Comparison of ENCODE assay signal across 7 cellular contexts in genomic region chrX:102768984-102769761, GRCh38. TPM values are rescaled to one million over a fixed set of nuclear protein-coding genes. Genes with fewer than 3 reads are reported as not detected.
DNase-seq lines count a peak whose midpoint lies in the region; ATAC-seq, FAIRE-seq and TF ChIP-seq lines count a peak whose summit lies in the region.

No MANE protein-coding gene starts in this region.

- ATAC-seq in GM18508 (IDR thresholded peaks at IDR 0.05; ENCODE audit: insufficient read depth, unreplicated experiment) (peak; percentile 91), HG02943 (IDR thresholded peaks at IDR 0.05; ENCODE audit: low read depth, unreplicated experiment) (peak; percentile 95), K562 (peak; percentile 95), gastrocnemius medialis (peak; percentile 92 to 97)

- no peaks in the 10 kb centered on the region for H4K20me1 ChIP-seq in K562 (replicated peaks; ENCODE audit: control insufficient read depth, insufficient read depth, low read length)

- TF ChIP-seq POLR2A in K562 (conservative IDR thresholded peaks at IDR 0.05) (peak; percentile 86), gastrocnemius medialis (IDR thresholded peaks at IDR 0.05) (peak in 1 of 2 donors; percentile 7)

- H3K9me3 ChIP-seq in K562 (replicated peaks; ENCODE audit: control insufficient read depth, insufficient read depth, low read depth, low read length) (no peaks in the 10 kb centered on the region), iPS DF 6.9 (ENCODE audit: control insufficient read depth, insufficient read depth, low read length) (no peaks in the 10 kb centered on the region), gastrocnemius medialis (no peaks in the 10 kb centered on the region)

- H3K9ac ChIP-seq in K562 (ENCODE audit: insufficient read depth in 1 of 2, low read depth in 2 of 2, low read length in 2 of 2): peak overlapping the region; percentile 90 to 96

- no peak for TF ChIP-seq RAD21 in K562 (CRISPR knock-in tag; conservative IDR thresholded peaks at IDR 0.05 in 1 of 2, IDR thresholded peaks at IDR 0.05 in 1 of 2)

- peak; percentile 94 for FAIRE-seq in K562 (lab: Jason Lieb, UNC)

- H3K27ac ChIP-seq in K562 (ENCODE audit: extremely low read depth, low read depth, low read length) (peak overlapping the region; percentile 78), iPS DF 6.9 (ENCODE audit: low read length) (no peak overlapping the region), gastrocnemius medialis (peak overlapping the region; percentile 44 to 71 (median 50))

- intact Hi-C loops in K562 (cut with micrococcal nuclease): no loop called here
- intact Hi-C loops in gastrocnemius medialis (cut with DNase I; ENCODE audit: low total_unique reads): no loop called here

- no peak for TF ChIP-seq EP300 in K562 (IDR thresholded peaks at IDR 0.05; ENCODE audit: low read length)

- H3K9me1 ChIP-seq in K562 (ENCODE audit: control insufficient read depth, insufficient read depth, low read length): no peaks in the 10 kb centered on the region

- H3K4me2 ChIP-seq in K562 (ENCODE audit: insufficient read depth, low read length): peak overlapping the region; percentile 90

- H3K36me3 ChIP-seq in K562 (ENCODE audit: control insufficient read depth, insufficient read depth, low read length): no peaks in the 10 kb centered on the region
- no peaks in the 10 kb centered on the region for H3K36me3 ChIP-seq in iPS DF 6.9 (ENCODE audit: control insufficient read depth, insufficient read depth, low read length)
- H3K36me3 ChIP-seq in gastrocnemius medialis: no peaks in the 10 kb centered on the region

- DNase-seq in NCI-H187 (lab: John Stamatoyannopoulos, UW) (peak; percentile 73 to 90), T-helper 9 cell (peak; percentile 70), K562 (ENCODE audit: extremely low read depth in 1 of 4, low spot score in 3 of 4) (peak; percentile 81 to 93 (median 83)), iPS DF 6.9 (ENCODE audit: low read depth, low spot score) (peak; percentile 60), gastrocnemius medialis (peak; percentile 52 to 76)

- 1% methylated on average over 22 of the region's 22 CpGs for WGBS in K562 (ENCODE audit: insufficient coverage, low coverage, missing lambda C conversion rate)
- WGBS in iPS DF 6.9 (ENCODE audit: insufficient coverage, insufficient read length): no CpG with 5 or more reads among the region's 22 CpGs

- in situ Hi-C loops in K562 (cut with MboI) (no loop called here), gastrocnemius medialis (cut with MboI; ENCODE audit: low sequenced_read_pairs in 4 of 4) (no loop called here)

- H3K27me3 ChIP-seq in K562 (ENCODE audit: control insufficient read depth in 2 of 2, insufficient read depth in 2 of 2, low read length in 2 of 2) (no peaks in the 10 kb centered on the region), iPS DF 6.9 (ENCODE audit: control insufficient read depth, insufficient read depth, low read length) (no peaks in the 10 kb centered on the region), gastrocnemius medialis (no peaks in the 10 kb centered on the region)

- H3K79me2 ChIP-seq in K562 (ENCODE audit: control insufficient read depth, insufficient read depth, low read length): peaks cover 23% of the 10 kb centered on the region

- POLR2A ChIA-PET in K562 (lab: Yijun Ruan, JAX): no interaction called here

- BruUV-seq in K562 (replicated peaks; lab: Mats Ljungman, UMichigan): TSS peak; percentile 66

- CTCF ChIA-PET in K562 (lab: Yijun Ruan, JAX; ENCODE audit: low intra/inter-chr PET ratio): no interaction called here

- H3K4me3 ChIP-seq in K562: peak overlapping the region; percentile 80
- peak overlapping the region; percentile 94 for H3K4me3 ChIP-seq in iPS DF 6.9 (ENCODE audit: low read length)
- H3K4me3 ChIP-seq in gastrocnemius medialis: peak overlapping the region; percentile 62 to 67 (median 64)

- TF ChIP-seq CTCF in K562 (IDR thresholded peaks at IDR 0.05 in 2 of 3, conservative IDR thresholded peaks at IDR 0.05 in 1 of 3; ENCODE audit: insufficient read depth in 2 of 3, low read depth in 1 of 3, low read length in 3 of 3) (no peak), gastrocnemius medialis (IDR thresholded peaks at IDR 0.05 in 4 of 5, conservative IDR thresholded peaks at IDR 0.05 in 1 of 5) (no peak)

- peak overlapping the region; percentile 99 for H2AFZ ChIP-seq in K562 (ENCODE audit: low read depth, low read length)

- H3K4me1 ChIP-seq in K562 (replicated peaks in 1 of 2; ENCODE audit: control insufficient read depth in 2 of 2, insufficient read depth in 2 of 2, low read length in 2 of 2) (no peaks in the 10 kb centered on the region; a peak in 1 of 5 replicates), iPS DF 6.9 (ENCODE audit: control insufficient read depth, insufficient read depth, low read length) (no peaks in the 10 kb centered on the region), gastrocnemius medialis (peaks cover 0 to 7% of the 10 kb centered on the region in 2 donors)

TF ChIP-seq in K562, 482 proteins besides CTCF, POLR2A, EP300 and RAD21 (continues in another document):
- 0 out of 2 replicates have a peak, but pooled peaks have one; percentile 9 for TF ChIP-seq PKNOX1 (IDR thresholded peaks at IDR 0.05)
- no peak for TF ChIP-seq MLX (CRISPR knock-in tag; conservative IDR thresholded peaks at IDR 0.05)
- TF ChIP-seq PHB (CRISPR knock-in tag; IDR thresholded peaks at IDR 0.05): no peak

RNA-seq across cellular contexts. Expression of gene GPRASP3, which starts 48.6 kb away (rescaled TPM):
- total RNA-seq in K562 (2011; cell fraction: chromatin; rRNA removed; ENCODE audit: low replicate concordance): 0.95 and 1.5 TPM in 2 replicates
- 0.33 and 0.53 TPM in 2 replicates for total RNA-seq in K562 (2011; cell fraction: nucleolus; rRNA removed)
- total RNA-seq in K562 (2011; cell fraction: nucleoplasm; rRNA removed): 0.88 and 2.1 TPM in 2 replicates
- 0.50 and 0.78 TPM in 2 replicates for total RNA-seq in K562 (2014; rRNA removed)
- total RNA-seq in K562 (2014; rRNA removed; fragmentation: Illumina TruSeq; extraction: Trizol): 1.3 and 1.5 TPM in 2 replicates
- total RNA-seq in K562 (2015; rRNA removed; fragmentation: Illumina TruSeq; extraction: Trizol): 1.4 and 1.9 TPM in 2 replicates
- total RNA-seq in K562 (2021): 1.1 and 1.8 TPM in 2 replicates
- 0.24 and 0.96 TPM in 2 replicates for polyA plus RNA-seq in K562 (2011; rRNA removed)
- 0.16 and 0.18 TPM in 2 replicates for polyA plus RNA-seq in K562 (2011; cell fraction: cytosol; rRNA removed)
- polyA plus RNA-seq in K562 (2011; cell fraction: nucleus; rRNA removed): 0.10 and 0.41 TPM in 2 replicates
- polyA plus RNA-seq in K562 (2012): 1.3 and 1.4 TPM in 2 replicates
- 1.1 and 1.2 TPM in 2 replicates for polyA plus RNA-seq in K562 (2014; fragmentation: Illumina TruSeq; extraction: Trizol)
- polyA plus RNA-seq in K562 (2014; fragmentation: Nextera tagmentation; extraction: Ambion mirVana): 1 to 10 TPM in 1 of 2 experiments, under 1 TPM in 1; 0.63 to 1.1 TPM
- 0.66 and 0.77 TPM in 2 replicates for polyA plus RNA-seq in K562 (2014; rRNA removed)
- 1.1 and 1.9 TPM in 2 replicates for polyA minus RNA-seq in K562 (2011; rRNA and poly(A)+ RNA removed)
- polyA minus RNA-seq in K562 (2011; cell fraction: cytosol; rRNA and poly(A)+ RNA removed): 2.2 and 4.5 TPM in 2 replicates
- polyA minus RNA-seq in K562 (2011; cell fraction: nucleus; rRNA and poly(A)+ RNA removed): 0.11 and 0.27 TPM in 2 replicates
- total RNA-seq in gastrocnemius medialis: 1 to 10 TPM; 1.4 to 3.4 (median 2.7) TPM

RNA-seq across cellular contexts. Expression of gene GPRASP2, which starts 56.9 kb away (rescaled TPM):
- total RNA-seq in K562 (2011; cell fraction: chromatin; rRNA removed; ENCODE audit: low replicate concordance): 0.60 and 0.72 TPM in 2 replicates
- 0.53 and 0.67 TPM in 2 replicates for total RNA-seq in K562 (2011; cell fraction: nucleolus; rRNA removed)
- total RNA-seq in K562 (2011; cell fraction: nucleoplasm; rRNA removed): 0.95 and 1.3 TPM in 2 replicates
- total RNA-seq in K562 (2014; rRNA removed) (2.1 and 2.7 TPM in 2 replicates), K562 (2014; rRNA removed; fragmentation: Illumina TruSeq; extraction: Trizol) (3.3 TPM in 2 replicates), K562 (2015; rRNA removed; fragmentation: Illumina TruSeq; extraction: Trizol) (2.6 and 3.0 TPM in 2 replicates), K562 (2021) (1.7 and 2.2 TPM in 2 replicates), gastrocnemius medialis (1 to 10 TPM in 3 of 4 donors, under 1 TPM in 1; 0.80 to 3.6 (median 2.1) TPM)
- polyA plus RNA-seq in K562 (2011; rRNA removed) (0.61 and 1.6 TPM in 2 replicates), K562 (2014; fragmentation: Illumina TruSeq; extraction: Trizol) (2.3 TPM in 2 replicates), K562 (2014; fragmentation: Nextera tagmentation; extraction: Ambion mirVana) (1 to 10 TPM; 1.2 to 1.6 TPM), K562 (2014; rRNA removed) (1.4 and 2.4 TPM in 2 replicates)
- polyA plus RNA-seq in K562 (2011; cell fraction: cytosol; rRNA removed): 0.22 and 0.67 TPM in 2 replicates
- polyA plus RNA-seq in K562 (2011; cell fraction: nucleus; rRNA removed): 0.28 and 0.38 TPM in 2 replicates
- 2.8 and 5.1 TPM in 2 replicates for polyA plus RNA-seq in K562 (2012)
- polyA minus RNA-seq in K562 (2011; rRNA and poly(A)+ RNA removed): 1.8 and 2.3 TPM in 2 replicates
- 0.86 TPM in 1 of 2 replicates, not detected in the other for polyA minus RNA-seq in K562 (2011; cell fraction: cytosol; rRNA and poly(A)+ RNA removed)
- polyA minus RNA-seq in K562 (2011; cell fraction: nucleus; rRNA and poly(A)+ RNA removed): 0.33 and 0.40 TPM in 2 replicates
